17 cellular contexts compared by ENCODE assay signal in the genomic region with DNA sequence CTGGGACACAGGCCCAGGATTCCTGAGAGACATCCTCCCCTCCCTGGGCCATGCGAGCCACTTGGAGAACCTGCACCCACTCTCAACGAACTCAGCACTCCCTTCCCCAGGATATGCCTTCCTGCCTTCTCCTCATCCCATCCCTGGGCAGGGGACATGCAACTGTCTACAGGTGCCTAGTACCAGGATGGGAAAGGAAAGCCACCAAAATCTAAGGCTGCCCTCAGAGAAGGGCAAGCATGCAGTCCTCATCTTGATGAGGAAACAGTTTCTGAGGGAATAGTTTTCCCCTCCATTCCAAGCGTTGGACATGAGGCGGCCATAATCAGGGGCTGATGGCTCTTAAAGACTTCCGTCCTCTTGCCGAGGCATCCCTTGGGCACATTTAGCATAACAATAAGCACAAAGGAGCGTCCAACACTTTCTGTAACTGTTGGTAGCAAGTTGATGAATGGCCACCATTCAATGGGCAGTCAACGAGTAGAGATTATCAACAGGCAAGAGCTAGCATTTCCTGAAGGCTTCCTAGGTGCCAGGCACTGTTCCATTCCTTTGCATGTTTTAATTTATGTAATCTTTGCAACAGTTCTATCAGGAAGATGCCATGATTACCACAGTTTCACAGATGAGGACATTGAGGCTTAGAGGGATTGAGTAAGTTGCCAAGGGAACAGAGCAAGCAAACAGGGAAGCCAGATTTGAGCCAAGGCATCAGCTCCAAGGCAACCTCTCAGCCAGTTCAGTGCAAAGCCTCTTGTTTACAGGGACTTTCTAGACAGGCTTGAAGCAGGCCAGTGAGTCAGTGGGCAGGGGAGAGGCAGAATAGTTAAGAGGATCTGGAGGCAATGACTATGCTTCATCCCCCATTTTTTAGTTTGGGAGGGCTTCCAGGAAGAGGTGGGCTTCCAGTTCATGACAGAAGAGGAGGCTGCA.
DNase-seq lines count a peak whose midpoint lies in the region; ATAC-seq and TF ChIP-seq lines count a peak whose summit lies in the region.
"Had no signal": no experiment of that assay in that cellular context is flagged by ENCODE, and none has a peak within 500 bp of the region (broad histone marks: within the 10 kb centered on the region; RNA-seq: fewer than 3 reads in every experiment).

No MANE protein-coding gene starts in this region.

- no peaks in the 10 kb centered on the region for H3K4me1 ChIP-seq in body of pancreas
- H3K4me1 ChIP-seq in foreskin keratinocyte: no peaks in the 10 kb centered on the region
- H3K4me1 ChIP-seq: gastroesophageal sphincter, sigmoid colon had no signal

- peak; percentile 38 for ATAC-seq in body of pancreas
- ATAC-seq in foreskin keratinocyte: peak; percentile 47
- ATAC-seq in HG02981 (IDR thresholded peaks at IDR 0.05; ENCODE audit: unreplicated experiment): no peak
- ATAC-seq: activated naive CD8-positive, alpha-beta T cell treated with anti-CD3 and anti-CD28 coated beads, Interleukin-2, amount 50 U/mL, for 24 hours; gastroesophageal sphincter; stimulated activated naive B cell treated with anti-CD40 and anti-IgM and Interleukin-4, amounts not matched to agents 10 μg/mL and 1 μg/mL and 100 μg/mL, for 72 hours had no signal

- no peak overlapping the region for H3K27ac ChIP-seq in body of pancreas
- H3K27ac ChIP-seq in foreskin keratinocyte: no peak overlapping the region
- H3K27ac ChIP-seq: gastroesophageal sphincter, sigmoid colon had no signal

- peak; percentile 32 for DNase-seq in HT1080 (ENCODE audit: low read depth)
- peak in 1 of 4 donors; percentile 16 for DNase-seq in body of pancreas
- DNase-seq in foreskin keratinocyte: no peak
- DNase-seq in pons (ENCODE audit: low spot score): peak; percentile 22
- no peak for DNase-seq in DMS 273 treated with DMSO at 0.1 percent for 48 hours (lab: John Stamatoyannopoulos, UW)
- DNase-seq in NOMO-1 treated with DMSO at 0.1 percent for 48 hours (lab: John Stamatoyannopoulos, UW; ENCODE audit: unreplicated experiment): no peak
- no peak for DNase-seq in GM10266 (ENCODE audit: extremely low spot score)
- DNase-seq: activated CD4-positive, alpha-beta T cell treated with anti-CD3 and anti-CD28 coated beads, Interleukin-2, amount 10 ng/mL, durations not matched to agents 24 days and 14 days; activated naive CD8-positive, alpha-beta T cell treated with anti-CD3 and anti-CD28 coated beads, Interleukin-2, amount 50 U/mL, for 24 hours; activated T-cell treated with anti-CD3 and anti-CD28 coated beads, Interleukin-2, amount 50 U/mL, for 24 hours; KBM-7; NCI-H146; NCI-H82; sigmoid colon; stimulated activated naive B cell treated with anti-CD40 and anti-IgM and Interleukin-4, amounts not matched to agents 10 μg/mL and 1 μg/mL and 100 μg/mL, for 72 hours had no signal

- no peaks in the 10 kb centered on the region for H3K9me3 ChIP-seq in body of pancreas
- H3K9me3 ChIP-seq: gastroesophageal sphincter, sigmoid colon had no signal

- 91% methylated on average over 7 to 8 of the region's 8 CpGs for WGBS in body of pancreas, 2 donors

- H3K36me3 ChIP-seq in body of pancreas (replicated peaks in 1 of 2; ENCODE audit: insufficient read depth in 1 of 2, low read depth in 2 of 2): no peaks in the 10 kb centered on the region
- H3K36me3 ChIP-seq: gastroesophageal sphincter, sigmoid colon had no signal

- intact Hi-C loops in body of pancreas (cut with DNase I): no loop called here

- H3K4me3 ChIP-seq in body of pancreas: no peak overlapping the region
- H3K4me3 ChIP-seq: gastroesophageal sphincter, sigmoid colon had no signal

- TF ChIP-seq CTCF in body of pancreas (IDR thresholded peaks at IDR 0.05) (no peak), foreskin keratinocyte (conservative IDR thresholded peaks at IDR 0.05) (no peak), GM10266 (IDR thresholded peaks at IDR 0.05; ENCODE audit: control insufficient read depth, insufficient read depth, low read depth, missing control alignments) (no peak)

- no peaks in the 10 kb centered on the region for H3K27me3 ChIP-seq in body of pancreas
- peaks cover 4% of the 10 kb centered on the region for H3K27me3 ChIP-seq in foreskin keratinocyte

- no peak for TF ChIP-seq POLR2A in body of pancreas (IDR thresholded peaks at IDR 0.05)

Comparison
In these comparisons a context has a peak if more than half of its experiments do, and no peak if none do; other contexts are left out.
1. DNase-seq: peak in HT1080 (single experiment) and pons (single experiment); none in foreskin keratinocyte (0 of 2), DMS 273 treated with DMSO at 0.1 percent for 48 hours (single experiment), NOMO-1 treated with DMSO at 0.1 percent for 48 hours (single experiment) and GM10266 (single experiment).